Comparison of ENCODE assay signal across 15 cellular contexts in genomic region chr12:115866909-115867525, GRCh38.
DNase-seq lines count a peak whose midpoint lies in the region; ATAC-seq and TF ChIP-seq lines count a peak whose summit lies in the region.
"Had no signal": no experiment of that assay in that cellular context is flagged by ENCODE, and none has a peak within 500 bp of the region (broad histone marks: within the 10 kb centered on the region; RNA-seq: fewer than 3 reads in every experiment).

No MANE protein-coding gene starts in this region.

- H3K4me3 ChIP-seq in choroid plexus epithelial cell (ENCODE audit: low read depth, low read length) (no peak overlapping the region), prostate gland (no peak overlapping the region), ovary (no peak overlapping the region)
- H3K4me3 ChIP-seq: left lung had no signal

- no peak for ATAC-seq in HG03571 (IDR thresholded peaks at IDR 0.05; ENCODE audit: unreplicated experiment)
- ATAC-seq: activated T-helper 17 cell treated with anti-CD3 and anti-CD28 coated beads, Interleukin-2, amount 50 U/mL, for 72 hours; left lung; stimulated activated naive CD8-positive, alpha-beta T cell treated with anti-CD3 and anti-CD28 coated beads, Interleukin-15, amount 100 ng/mL, for 72 hours had no signal

- H3K27me3 ChIP-seq in prostate gland (replicated peaks; ENCODE audit: insufficient read depth) (no peaks in the 10 kb centered on the region), ovary (no peaks in the 10 kb centered on the region)

- no peaks in the 10 kb centered on the region for H3K36me3 ChIP-seq in prostate gland
- no peaks in the 10 kb centered on the region for H3K36me3 ChIP-seq in ovary
- H3K36me3 ChIP-seq: left lung had no signal

- intact Hi-C loops in activated naive CD4-positive, alpha-beta T cell treated with anti-CD3 and anti-CD28 coated beads for 36 hours (cut with micrococcal nuclease), result no loop called here
- intact Hi-C loops in prostate gland (cut with DNase I), result no loop called here
- intact Hi-C loops in ovary (cut with DNase I), result no loop called here

- 57% methylated on average over 6 of the region's 6 CpGs for WGBS in prostate gland
- whole genome bisulfite sequencing in ovary, 3 donors, result 63 to 79% (median 67%) methylated on average over 6 of the region's 6 CpGs

- H3K4me3 Mint-ChIP-seq in activated naive CD4-positive, alpha-beta T cell treated with anti-CD3 and anti-CD28 coated beads for 36 hours, result no peak overlapping the region
- H3K4me3 Mint-ChIP-seq: activated T-helper 17 cell treated with anti-CD3 and anti-CD28 coated beads, Interleukin-2, amount 50 U/mL, for 72 hours; stimulated activated naive CD8-positive, alpha-beta T cell treated with anti-CD3 and anti-CD28 coated beads, Interleukin-15, amount 100 ng/mL, for 72 hours had no signal

- H3K4me1 Mint-ChIP-seq in activated naive CD4-positive, alpha-beta T cell treated with anti-CD3 and anti-CD28 coated beads for 36 hours (ENCODE audit: low read depth), result no peaks in the 10 kb centered on the region
- H3K4me1 Mint-ChIP-seq: activated T-helper 17 cell treated with anti-CD3 and anti-CD28 coated beads, Interleukin-2, amount 50 U/mL, for 72 hours; stimulated activated naive CD8-positive, alpha-beta T cell treated with anti-CD3 and anti-CD28 coated beads, Interleukin-15, amount 100 ng/mL, for 72 hours had no signal

- H3K9me3 ChIP-seq in prostate gland (no peaks in the 10 kb centered on the region), ovary (no peaks in the 10 kb centered on the region)
- H3K9me3 ChIP-seq: left lung had no signal

- H3K27ac ChIP-seq in prostate gland, result no peak overlapping the region
- no peak overlapping the region for H3K27ac ChIP-seq in ovary
- H3K27ac ChIP-seq: left lung had no signal

- no peak overlapping the region for H3K27ac Mint-ChIP-seq in activated naive CD4-positive, alpha-beta T cell treated with anti-CD3 and anti-CD28 coated beads for 36 hours
- H3K27ac Mint-ChIP-seq: activated T-helper 17 cell treated with anti-CD3 and anti-CD28 coated beads, Interleukin-2, amount 50 U/mL, for 72 hours; stimulated activated naive CD8-positive, alpha-beta T cell treated with anti-CD3 and anti-CD28 coated beads, Interleukin-15, amount 100 ng/mL, for 72 hours had no signal

- no peaks in the 10 kb centered on the region for H3K9me3 Mint-ChIP-seq in activated naive CD4-positive, alpha-beta T cell treated with anti-CD3 and anti-CD28 coated beads for 36 hours
- H3K9me3 Mint-ChIP-seq: activated T-helper 17 cell treated with anti-CD3 and anti-CD28 coated beads, Interleukin-2, amount 50 U/mL, for 72 hours; stimulated activated naive CD8-positive, alpha-beta T cell treated with anti-CD3 and anti-CD28 coated beads, Interleukin-15, amount 100 ng/mL, for 72 hours had no signal

- TF ChIP-seq POLR2A in prostate gland (IDR thresholded peaks at IDR 0.05) (no peak), ovary (IDR thresholded peaks at IDR 0.05) (no peak)

- peak; percentile 16 for TF ChIP-seq CTCF in choroid plexus epithelial cell (conservative IDR thresholded peaks at IDR 0.05; ENCODE audit: low read depth, low read length)
- peak in 3 of 4 experiments; percentile 38 to 67 (median 40) for TF ChIP-seq CTCF in prostate gland (IDR thresholded peaks at IDR 0.05)
- no peak for TF ChIP-seq CTCF in ovary (IDR thresholded peaks at IDR 0.05)

- H3K4me1 ChIP-seq in prostate gland (replicated peaks), result peaks cover 7% of the 10 kb centered on the region
- H3K4me1 ChIP-seq in ovary (ENCODE audit: insufficient read depth), result no peaks in the 10 kb centered on the region
- H3K4me1 ChIP-seq: left lung had no signal

- TF ChIP-seq EP300 in ovary (IDR thresholded peaks at IDR 0.05), result no peak

- H3K36me3 Mint-ChIP-seq in activated naive CD4-positive, alpha-beta T cell treated with anti-CD3 and anti-CD28 coated beads for 36 hours (ENCODE audit: low read depth), result no peaks in the 10 kb centered on the region

- CTCF ChIA-PET in activated naive CD4-positive, alpha-beta T cell treated with anti-CD3 and anti-CD28 coated beads for 36 hours (lab: Charles Lee), result interaction anchor here (0.7 kb wide), 1 partner anchor 51 kb away, joined by 3 read pairs; no protein-coding TSS in a partner anchor

- peak; percentile 5 for DNase-seq in activated naive CD4-positive, alpha-beta T cell treated with anti-CD3 and anti-CD28 coated beads for 36 hours
- DNase-seq in activated naive CD4-positive, alpha-beta T cell treated with anti-CD3 and anti-CD28 coated beads, Interleukin-2, amount 50 U/mL, for 16 hours, result no peak
- peak; percentile 40 for DNase-seq in NCI-H1105 (lab: John Stamatoyannopoulos, UW)
- peak; percentile 5 for DNase-seq in choroid plexus epithelial cell (ENCODE audit: low read depth)
- peak; percentile 55 for DNase-seq in prostate gland (ENCODE audit: low spot score)
- DNase-seq in GDM1 (lab: John Stamatoyannopoulos, UW), result no peak
- DNase-seq in ovary, result no peak
- DNase-seq: GOT3; left lung; NCI-H1048; occipital lobe; RPMI8226; stimulated activated naive CD8-positive, alpha-beta T cell treated with anti-CD3 and anti-CD28 coated beads, Interleukin-15, amount 100 ng/mL, for 72 hours had no signal

- peaks cover 27% of the 10 kb centered on the region for H3K27me3 Mint-ChIP-seq in activated naive CD4-positive, alpha-beta T cell treated with anti-CD3 and anti-CD28 coated beads for 36 hours (ENCODE audit: low read depth)

Comparison
In these comparisons a context has a peak if more than half of its experiments do, and no peak if none do; other contexts are left out.
1. DNase-seq: peak in activated naive CD4-positive, alpha-beta T cell treated with anti-CD3 and anti-CD28 coated beads for 36 hours (single experiment), NCI-H1105 (single experiment), choroid plexus epithelial cell (single experiment) and prostate gland (single experiment); none in activated naive CD4-positive, alpha-beta T cell treated with anti-CD3 and anti-CD28 coated beads, Interleukin-2, amount 50 U/mL, for 16 hours (single experiment), GDM1 (single experiment) and ovary (0 of 5).
2. CTCF ChIP-seq: peak in choroid plexus epithelial cell (single experiment) and prostate gland (3 of 4); none in ovary (0 of 3).